Comparison of ENCODE assay signal across 9 cellular contexts in genomic region chr10:22599636-22600228, GRCh38.
DNase-seq lines count a peak whose midpoint lies in the region; TF ChIP-seq lines count a peak whose summit lies in the region.
"Had no signal": no experiment of that assay in that cellular context is flagged by ENCODE, and none has a peak within 500 bp of the region (broad histone marks: within the 10 kb centered on the region; RNA-seq: fewer than 3 reads in every experiment).

No MANE protein-coding gene starts in this region.

- H3K27ac Mint-ChIP-seq in CD14-positive monocyte (peak overlapping the region in 4 of 7 donors; percentile 24 to 90 (median 54)), mesothelial cell of epicardium (peak overlapping the region; percentile 48), osteocyte (ENCODE audit: unreplicated experiment) (no peak overlapping the region)
- peak overlapping the region; percentile 82 for H3K27ac Mint-ChIP-seq in activated naive CD8-positive, alpha-beta T cell treated with anti-CD3 and anti-CD28 coated beads for 36 hours

- intact Hi-C loops in CD14-positive monocyte (cut with micrococcal nuclease): loop anchor here in 1 of 2 donors (10.0 kb wide), 2 partner anchors 115 to 165 kb away; partner anchors contain the start of gene PIP4K2A

- H3K27me3 Mint-ChIP-seq in CD14-positive monocyte (ENCODE audit: low read depth in 3 of 3) (peaks cover 0 to 1% (median 0%) of the 10 kb centered on the region in 3 donors), mesothelial cell of epicardium (ENCODE audit: low read depth) (no peaks in the 10 kb centered on the region), osteocyte (ENCODE audit: unreplicated experiment) (no peaks in the 10 kb centered on the region)
- no peaks in the 10 kb centered on the region for H3K27me3 Mint-ChIP-seq in activated naive CD8-positive, alpha-beta T cell treated with anti-CD3 and anti-CD28 coated beads for 36 hours

- H3K36me3 Mint-ChIP-seq in CD14-positive monocyte (peaks cover 63 to 66% of the 10 kb centered on the region in 2 donors), mesothelial cell of epicardium (peaks cover 11% of the 10 kb centered on the region), osteocyte (ENCODE audit: unreplicated experiment) (peaks cover 7% of the 10 kb centered on the region)
- H3K36me3 Mint-ChIP-seq in activated naive CD8-positive, alpha-beta T cell treated with anti-CD3 and anti-CD28 coated beads for 36 hours: peaks cover 50% of the 10 kb centered on the region

- POLR2A ChIA-PET in HEK293 (lab: Yijun Ruan, JAX): interaction anchor here (0.6 to 0.9 kb wide), 3 partner anchors 97 to 354 kb away, joined by 3 to 5 read pairs (median 4); no protein-coding TSS in a partner anchor

- no peak for DNase-seq in CD14-positive monocyte (ENCODE audit: low spot score)
- no peak for DNase-seq in activated naive CD8-positive, alpha-beta T cell treated with anti-CD3 and anti-CD28 coated beads for 36 hours
- DNase-seq in mesothelial cell of epicardium (ENCODE audit: low spot score in 2 of 2, unreplicated experiment in 2 of 2): no peak
- no peak for DNase-seq in ureter (ENCODE audit: low spot score)
- DNase-seq in LoVo (ENCODE audit: low spot score): no peak
- no peak for DNase-seq in osteocyte (ENCODE audit: extremely low spot score, unreplicated experiment)
- DNase-seq: central memory CD4-positive, alpha-beta T cell had no signal

- CTCF ChIA-PET in HEK293 (lab: Yijun Ruan, JAX): interaction anchor here (1.2 kb wide), 1 partner anchor 14 kb away, joined by 3 read pairs; no protein-coding TSS in a partner anchor

- H3K9me3 Mint-ChIP-seq in CD14-positive monocyte (no peaks in the 10 kb centered on the region), mesothelial cell of epicardium (no peaks in the 10 kb centered on the region), osteocyte (ENCODE audit: unreplicated experiment) (no peaks in the 10 kb centered on the region)
- no peaks in the 10 kb centered on the region for H3K9me3 Mint-ChIP-seq in activated naive CD8-positive, alpha-beta T cell treated with anti-CD3 and anti-CD28 coated beads for 36 hours

- H3K9me3 ChIP-seq in HEK293 (ENCODE audit: control insufficient read depth, insufficient read depth, low read depth, low read length): no peaks in the 10 kb centered on the region

- no peak for TF ChIP-seq CTCF in CD14-positive monocyte (IDR thresholded peaks at IDR 0.05)
- no peak for TF ChIP-seq CTCF in HEK293 (tag by site-specific recombination; IDR thresholded peaks at IDR 0.05)
- no peak for TF ChIP-seq CTCF in mesothelial cell of epicardium (IDR thresholded peaks at IDR 0.05; ENCODE audit: unreplicated experiment)
- no peak for TF ChIP-seq CTCF in osteocyte (IDR thresholded peaks at IDR 0.05)

- H3K4me1 Mint-ChIP-seq in CD14-positive monocyte (peaks cover 26% of the 10 kb centered on the region), mesothelial cell of epicardium (peaks cover 50% of the 10 kb centered on the region), osteocyte (ENCODE audit: unreplicated experiment) (peaks cover 31% of the 10 kb centered on the region)
- peaks cover 70% of the 10 kb centered on the region for H3K4me1 Mint-ChIP-seq in activated naive CD8-positive, alpha-beta T cell treated with anti-CD3 and anti-CD28 coated beads for 36 hours

- no peaks in the 10 kb centered on the region for H3K36me3 ChIP-seq in HEK293 (ENCODE audit: control insufficient read depth in 2 of 2, insufficient read depth in 1 of 2, low read length in 2 of 2)

- H3K4me1 ChIP-seq in HEK293 (ENCODE audit: control insufficient read depth, insufficient read depth, low read length): peaks cover 30% of the 10 kb centered on the region

- peak overlapping the region; percentile 62 for H3K27ac ChIP-seq in HEK293 (ENCODE audit: extremely low read depth, low read depth, low read length)
- H3K27ac ChIP-seq: HL-60 had no signal

- H3K4me3 ChIP-seq in HEK293 (ENCODE audit: low read depth, low read length): no peak overlapping the region

- H3K4me3 Mint-ChIP-seq in CD14-positive monocyte: no peak overlapping the region
- no peak overlapping the region for H3K4me3 Mint-ChIP-seq in activated naive CD8-positive, alpha-beta T cell treated with anti-CD3 and anti-CD28 coated beads for 36 hours
- H3K4me3 Mint-ChIP-seq in mesothelial cell of epicardium: no peak overlapping the region
- no peak overlapping the region for H3K4me3 Mint-ChIP-seq in osteocyte (ENCODE audit: unreplicated experiment)

TF ChIP-seq in HEK293, 187 proteins besides CTCF, POLR2A, EP300 and RAD21 (continues in another document):
- TF ChIP-seq ZNF350 (tag by site-specific recombination; IDR thresholded peaks at IDR 0.05) (no peak), HIC1 (tag by site-specific recombination; IDR thresholded peaks at IDR 0.05) (peak; percentile 86), ZIC2 (tag by site-specific recombination; IDR thresholded peaks at IDR 0.05) (peak; percentile 79), ZFHX2 (tag by site-specific recombination; conservative IDR thresholded peaks at IDR 0.05) (no peak), ZNF398 (tag by site-specific recombination; IDR thresholded peaks at IDR 0.05) (peak; percentile 47; the same call in 1 of the 2 replicates), ZNF596 (tag by site-specific recombination; IDR thresholded peaks at IDR 0.05) (peak; percentile 66), ATF2 (tag by site-specific recombination; IDR thresholded peaks at IDR 0.05; ENCODE audit: low read depth) (peak; percentile 69), PRDM1 (tag by site-specific recombination; IDR thresholded peaks at IDR 0.05) (peak; percentile 57; the same call in 1 of the 2 replicates), ZNF426 (tag by site-specific recombination; IDR thresholded peaks at IDR 0.05) (no peak), GLI2 (tag by site-specific recombination; IDR thresholded peaks at IDR 0.05; ENCODE audit: borderline replicate concordance, low read depth) (peak; percentile 85), ZNF211 (tag by site-specific recombination; IDR thresholded peaks at IDR 0.05; ENCODE audit: low read depth) (no peak), PRDM6 (tag by site-specific recombination; IDR thresholded peaks at IDR 0.05) (peak; percentile 86), ZNF133 (tag by site-specific recombination; IDR thresholded peaks at IDR 0.05) (no peak), IKZF3 (tag by site-specific recombination; IDR thresholded peaks at IDR 0.05) (peak; percentile 89), SP2 (tag by site-specific recombination; IDR thresholded peaks at IDR 0.05) (no peak), SP7 (tag by site-specific recombination; IDR thresholded peaks at IDR 0.05) (peak; percentile 27; the same call in 1 of the 2 replicates)
